Comparison of ENCODE assay signal across 9 cellular contexts in the genomic region with DNA sequence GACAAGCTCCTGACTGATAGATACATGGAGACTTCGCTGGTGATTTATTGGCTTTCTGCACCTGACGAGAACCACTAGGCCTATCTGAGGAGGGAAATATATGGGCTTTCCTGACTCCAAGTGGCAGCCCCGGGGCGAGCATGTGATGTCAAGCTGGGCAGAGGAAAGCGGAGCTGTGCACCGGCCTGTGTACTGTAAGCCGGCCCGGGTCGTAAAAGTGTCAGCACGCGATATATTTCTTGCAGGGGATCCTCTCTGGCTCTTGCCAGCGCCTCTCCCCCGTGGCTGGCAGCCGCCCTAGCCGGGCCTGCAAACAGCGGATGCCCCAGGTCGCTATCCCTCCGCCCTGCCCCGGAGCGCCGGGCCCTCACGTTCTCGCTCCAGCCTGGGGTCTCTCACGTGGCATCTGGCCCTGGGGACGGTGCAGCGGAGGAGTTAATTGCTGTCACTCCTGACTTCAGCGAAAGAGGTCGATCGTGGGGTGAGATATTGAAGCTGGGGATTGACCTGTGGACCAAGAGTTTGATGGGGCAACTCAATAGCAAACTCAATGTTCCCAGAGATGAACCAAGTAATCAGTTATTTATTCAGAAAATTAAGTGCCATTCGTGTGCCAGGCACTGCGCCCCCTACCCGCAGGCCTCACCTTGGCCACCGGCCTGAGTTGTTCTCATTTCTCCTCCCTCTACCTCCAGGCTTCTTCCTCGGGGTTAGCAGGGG. TPM values are rescaled to one million over a fixed set of nuclear protein-coding genes. Genes with fewer than 3 reads are reported as not detected.
DNase-seq lines count a peak whose midpoint lies in the region; ATAC-seq and TF ChIP-seq lines count a peak whose summit lies in the region.
"Had no signal": no experiment of that assay in that cellular context is flagged by ENCODE, and none has a peak within 500 bp of the region (broad histone marks: within the 10 kb centered on the region; RNA-seq: fewer than 3 reads in every experiment).

No MANE protein-coding gene starts in this region.

- H3K27me3 Mint-ChIP-seq in CD8-positive, alpha-beta memory T cell, result peaks cover 0 to 8% of the 10 kb centered on the region in 2 donors

- TF ChIP-seq CTCF in colonic mucosa (IDR thresholded peaks at IDR 0.05), result no peak

- ATAC-seq in HG03342 (IDR thresholded peaks at IDR 0.05; ENCODE audit: unreplicated experiment) (peak; percentile 25), SK-N-SH treated with all-trans-retinoic acid at 6 μM for 48 hours (peak; percentile 87), left lobe of liver (peak; percentile 72), GM21423 (IDR thresholded peaks at IDR 0.05; ENCODE audit: unreplicated experiment) (no peak)

- H3K36me3 Mint-ChIP-seq in CD8-positive, alpha-beta memory T cell, result no peaks in the 10 kb centered on the region

- H3K27me3 ChIP-seq in CD8-positive, alpha-beta memory T cell (ENCODE audit: insufficient read depth, low read length, poor library complexity, severe bottlenecking), result no peaks in the 10 kb centered on the region
- H3K27me3 ChIP-seq in colonic mucosa, result no peaks in the 10 kb centered on the region

- no peak overlapping the region for H3K27ac ChIP-seq in CD8-positive, alpha-beta memory T cell (ENCODE audit: low read depth, low read length)
- no peak overlapping the region for H3K27ac ChIP-seq in colonic mucosa

- peak overlapping the region; percentile 31 for H3K4me3 ChIP-seq in CD8-positive, alpha-beta memory T cell (ENCODE audit: low read length)
- peak overlapping the region; percentile 29 for H3K4me3 ChIP-seq in colonic mucosa
- H3K4me3 ChIP-seq: HAP-1 had no signal

- CTCF ChIA-PET in CD8-positive, alpha-beta memory T cell (lab: Charles Lee), result interaction anchor here (1.0 to 1.4 kb wide), 2 partner anchors 13 to 52 kb away, joined by 3 read pairs; no protein-coding TSS in a partner anchor

- H3K4me1 ChIP-seq in CD8-positive, alpha-beta memory T cell (ENCODE audit: insufficient read depth, low read length), result peaks cover 8% of the 10 kb centered on the region
- H3K4me1 ChIP-seq in colonic mucosa, result peaks cover 5% of the 10 kb centered on the region
- H3K4me1 ChIP-seq: HAP-1 had no signal

- peaks cover 11 to 34% (median 23%) of the 10 kb centered on the region in 3 donors for H3K4me1 Mint-ChIP-seq in CD8-positive, alpha-beta memory T cell

- DNase-seq in CD8-positive, alpha-beta memory T cell, result peak in 2 of 5 donors; percentile 1 to 8
- DNase-seq in colonic mucosa, result peak; percentile 49
- DNase-seq in left lobe of liver (ENCODE audit: low spot score), result peak; percentile 76
- peak; percentile 19 for DNase-seq in stimulated activated CD4-positive, alpha-beta T cell treated with anti-CD3 and anti-CD28 coated beads, Interleukin-4, amount 100 ng/mL, for 24 hours
- DNase-seq in mucosa of gallbladder (ENCODE audit: low spot score), result no peak

- no peaks in the 10 kb centered on the region for H3K9me3 ChIP-seq in CD8-positive, alpha-beta memory T cell (ENCODE audit: low read length)
- no peaks in the 10 kb centered on the region for H3K9me3 ChIP-seq in colonic mucosa
- H3K9me3 ChIP-seq: HAP-1 had no signal

- H3K9ac ChIP-seq in colonic mucosa (ENCODE audit: low read depth in 2 of 2, low read length in 2 of 2), result peak overlapping the region in 1 of 2 donors; percentile 41

- peak overlapping the region in 4 of 8 donors; percentile 9 to 76 (median 42) for H3K27ac Mint-ChIP-seq in CD8-positive, alpha-beta memory T cell

- intact Hi-C loops in colonic mucosa (cut with DNase I), result no loop called here

- POLR2A ChIA-PET in CD8-positive, alpha-beta memory T cell (lab: Charles Lee), result no interaction called here

- no peaks in the 10 kb centered on the region for H3K36me3 ChIP-seq in CD8-positive, alpha-beta memory T cell (ENCODE audit: insufficient read depth, low read length)
- H3K36me3 ChIP-seq in colonic mucosa, result no peaks in the 10 kb centered on the region
- H3K36me3 ChIP-seq: HAP-1 had no signal

- H3K4me3 Mint-ChIP-seq in CD8-positive, alpha-beta memory T cell, result peak overlapping the region; percentile 82 to 87 (median 83)

- no peaks in the 10 kb centered on the region for H3K9me3 Mint-ChIP-seq in CD8-positive, alpha-beta memory T cell

TF ChIP-seq in SK-N-SH treated with all-trans-retinoic acid at 6 μM for 48 hours, 23 proteins besides CTCF, POLR2A, EP300 and RAD21:
- no peak for TF ChIP-seq ZNF565 (CRISPR knock-in tag; conservative IDR thresholded peaks at IDR 0.05; ENCODE audit: low read depth)
- TF ChIP-seq, protein P1, sequence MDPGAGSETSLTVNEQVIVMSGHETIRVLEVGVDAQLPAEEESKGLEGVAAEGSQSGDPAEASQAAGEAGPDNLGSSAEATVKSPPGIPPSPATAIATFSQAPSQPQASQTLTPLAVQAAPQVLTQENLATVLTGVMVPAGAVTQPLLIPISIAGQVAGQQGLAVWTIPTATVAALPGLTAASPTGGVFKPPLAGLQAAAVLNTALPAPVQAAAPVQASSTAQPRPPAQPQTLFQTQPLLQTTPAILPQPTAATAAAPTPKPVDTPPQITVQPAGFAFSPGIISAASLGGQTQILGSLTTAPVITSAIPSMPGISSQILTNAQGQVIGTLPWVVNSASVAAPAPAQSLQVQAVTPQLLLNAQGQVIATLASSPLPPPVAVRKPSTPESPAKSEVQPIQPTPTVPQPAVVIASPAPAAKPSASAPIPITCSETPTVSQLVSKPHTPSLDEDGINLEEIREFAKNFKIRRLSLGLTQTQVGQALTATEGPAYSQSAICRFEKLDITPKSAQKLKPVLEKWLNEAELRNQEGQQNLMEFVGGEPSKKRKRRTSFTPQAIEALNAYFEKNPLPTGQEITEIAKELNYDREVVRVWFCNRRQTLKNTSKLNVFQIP (CRISPR knock-in tag; IDR thresholded peaks at IDR 0.05; ENCODE audit: borderline replicate concordance, low read depth), result no peak
- TF ChIP-seq ESRRG (CRISPR knock-in tag; IDR thresholded peaks at IDR 0.05), result no peak
- TF ChIP-seq, protein P2, sequence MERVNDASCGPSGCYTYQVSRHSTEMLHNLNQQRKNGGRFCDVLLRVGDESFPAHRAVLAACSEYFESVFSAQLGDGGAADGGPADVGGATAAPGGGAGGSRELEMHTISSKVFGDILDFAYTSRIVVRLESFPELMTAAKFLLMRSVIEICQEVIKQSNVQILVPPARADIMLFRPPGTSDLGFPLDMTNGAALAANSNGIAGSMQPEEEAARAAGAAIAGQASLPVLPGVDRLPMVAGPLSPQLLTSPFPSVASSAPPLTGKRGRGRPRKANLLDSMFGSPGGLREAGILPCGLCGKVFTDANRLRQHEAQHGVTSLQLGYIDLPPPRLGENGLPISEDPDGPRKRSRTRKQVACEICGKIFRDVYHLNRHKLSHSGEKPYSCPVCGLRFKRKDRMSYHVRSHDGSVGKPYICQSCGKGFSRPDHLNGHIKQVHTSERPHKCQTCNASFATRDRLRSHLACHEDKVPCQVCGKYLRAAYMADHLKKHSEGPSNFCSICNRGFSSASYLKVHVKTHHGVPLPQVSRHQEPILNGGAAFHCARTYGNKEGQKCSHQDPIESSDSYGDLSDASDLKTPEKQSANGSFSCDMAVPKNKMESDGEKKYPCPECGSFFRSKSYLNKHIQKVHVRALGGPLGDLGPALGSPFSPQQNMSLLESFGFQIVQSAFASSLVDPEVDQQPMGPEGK (CRISPR knock-in tag; IDR thresholded peaks at IDR 0.05; ENCODE audit: borderline replicate concordance), result no peak
- no peak for TF ChIP-seq ZFP30 (CRISPR knock-in tag; IDR thresholded peaks at IDR 0.05)

RNA-seq across cellular contexts. Expression of a gene that starts 41.0 kb away (rescaled TPM):
- not detected for total RNA-seq in CD8-positive, alpha-beta memory T cell
- not detected for polyA plus RNA-seq in CD8-positive, alpha-beta memory T cell
- total RNA-seq in colonic mucosa (not detected), left lobe of liver (206 TPM), mucosa of gallbladder (0.17 TPM)

Comparison
In these comparisons a context has a peak if more than half of its experiments do, and no peak if none do; other contexts are left out.
1. RNA of a gene that starts 41.0 kb away (total RNA-seq): 206 TPM in left lobe of liver (single experiment); 0.17 TPM in mucosa of gallbladder (single experiment), not detected in colonic mucosa and not detected in CD8-positive, alpha-beta memory T cell; every median in the first group is over 100 times any median in the second.